ENCODE assay signal across 17 cellular contexts in the genomic region with DNA sequence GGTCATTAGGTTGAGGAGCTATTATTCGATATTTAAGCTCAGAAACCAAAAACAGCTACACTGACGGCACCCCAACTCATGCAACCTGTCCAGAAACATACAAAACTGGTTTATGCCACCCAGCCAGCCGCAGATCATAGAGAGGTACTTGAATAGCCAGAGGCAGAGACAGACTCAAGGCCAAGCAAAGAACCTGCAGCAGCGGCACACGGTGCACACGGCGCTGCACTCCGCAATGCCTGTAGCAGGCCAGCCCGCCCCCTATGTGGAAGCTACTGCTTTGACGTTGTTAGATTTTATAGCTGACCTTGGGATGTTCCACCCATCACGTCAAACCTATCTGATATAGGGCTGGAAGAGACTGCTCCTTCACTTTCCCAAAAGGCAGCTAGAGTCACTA. TPM values are rescaled to one million over a fixed set of nuclear protein-coding genes. Genes with fewer than 3 reads are reported as not detected.
DNase-seq lines count a peak whose midpoint lies in the region; ATAC-seq and TF ChIP-seq lines count a peak whose summit lies in the region.
"Had no signal": no experiment of that assay in that cellular context is flagged by ENCODE, and none has a peak within 500 bp of the region (broad histone marks: within the 10 kb centered on the region; RNA-seq: fewer than 3 reads in every experiment).

No MANE protein-coding gene starts in this region.

- H2AK5ac ChIP-seq in trophoblast cell (ENCODE audit: low read length) = no peak overlapping the region

- H2BK12ac ChIP-seq in trophoblast cell (ENCODE audit: low read length) = no peak overlapping the region

- no peak overlapping the region for H3K4me3 ChIP-seq in Loucy (ENCODE audit: low read length, poor library complexity, severe bottlenecking)
- no peak overlapping the region for H3K4me3 ChIP-seq in body of pancreas
- no peak overlapping the region for H3K4me3 ChIP-seq in trophoblast cell (ENCODE audit: low read depth, low read length)

- H4K8ac ChIP-seq in trophoblast cell (ENCODE audit: low read depth, low read length) = no peak overlapping the region

- no peak overlapping the region for H3K4ac ChIP-seq in trophoblast cell (ENCODE audit: low read depth, low read length)

- H4K91ac ChIP-seq in trophoblast cell (ENCODE audit: low read depth, low read length) = no peak overlapping the region

- no peak for ATAC-seq in activated CD8-positive, alpha-beta T cell treated with anti-CD3 and anti-CD28 coated beads for 36 hours
- ATAC-seq in activated CD8-positive, alpha-beta T cell treated with anti-CD3 and anti-CD28 coated beads, Interleukin-2, amount 10 ng/mL, durations not matched to agents 7 days and 5 days = no peak
- ATAC-seq in body of pancreas (peak; percentile 45), GM18498 (IDR thresholded peaks at IDR 0.05; ENCODE audit: unreplicated experiment) (no peak)

- TF ChIP-seq POLR2A in body of pancreas (IDR thresholded peaks at IDR 0.05) = no peak

- H3K4me2 ChIP-seq in Loucy (ENCODE audit: low read depth, low read length, poor library complexity, severe bottlenecking) (no peak overlapping the region), trophoblast cell (ENCODE audit: low read length) (peak overlapping the region; percentile 49)

- no peak overlapping the region for H2BK5ac ChIP-seq in trophoblast cell (ENCODE audit: low read depth, low read length, poor library complexity)

- no peak overlapping the region for H3K4me3 Mint-ChIP-seq in activated CD8-positive, alpha-beta T cell treated with anti-CD3 and anti-CD28 coated beads for 36 hours
- H3K4me3 Mint-ChIP-seq in activated CD8-positive, alpha-beta T cell treated with anti-CD3 and anti-CD28 coated beads, Interleukin-2, amount 10 ng/mL, durations not matched to agents 7 days and 5 days = no peak overlapping the region
- H3K4me3 Mint-ChIP-seq: nephron progenitor cell had no signal

- H3K79me1 ChIP-seq in trophoblast cell (ENCODE audit: low read length) = no peaks in the 10 kb centered on the region

- no peak for DNase-seq in activated CD8-positive, alpha-beta T cell treated with anti-CD3 and anti-CD28 coated beads for 36 hours
- DNase-seq in activated CD8-positive, alpha-beta T cell treated with anti-CD3 and anti-CD28 coated beads, Interleukin-2, amount 10 ng/mL, durations not matched to agents 7 days and 5 days = no peak
- DNase-seq in body of pancreas = peak in 2 of 4 donors; percentile 37 to 62
- DNase-seq in trophoblast cell = no peak
- no peak for DNase-seq in NCI-H1092 treated with DMSO at 0.1 percent for 48 hours (lab: John Stamatoyannopoulos, UW)
- no peak for DNase-seq in GM03348 (ENCODE audit: low spot score)
- DNase-seq: cortex of kidney had no signal

- intact Hi-C loops in activated CD8-positive, alpha-beta T cell treated with anti-CD3 and anti-CD28 coated beads for 36 hours (cut with micrococcal nuclease) = loop anchor here (2.0 to 5.0 kb wide), 2 partner anchors 17 to 311 kb away; partner anchors contain the start of gene NEK5
- intact Hi-C loops in body of pancreas (cut with DNase I) = loop anchor here (10.0 kb wide), 2 partner anchors 189 to 319 kb away; no protein-coding TSS in a partner anchor

- H3K36me3 ChIP-seq in Loucy (ENCODE audit: insufficient read depth, low read length) = no peaks in the 10 kb centered on the region
- no peaks in the 10 kb centered on the region for H3K36me3 ChIP-seq in body of pancreas (replicated peaks in 1 of 2; ENCODE audit: insufficient read depth in 1 of 2, low read depth in 2 of 2)
- H3K36me3 ChIP-seq in trophoblast cell (ENCODE audit: control insufficient read depth in 1 of 2, insufficient read depth in 2 of 2, low read length in 2 of 2) = no peaks in the 10 kb centered on the region
- H3K36me3 ChIP-seq: gastroesophageal sphincter, vagina had no signal

- no peaks in the 10 kb centered on the region for H3K27me3 Mint-ChIP-seq in activated CD8-positive, alpha-beta T cell treated with anti-CD3 and anti-CD28 coated beads for 36 hours
- H3K27me3 Mint-ChIP-seq in activated CD8-positive, alpha-beta T cell treated with anti-CD3 and anti-CD28 coated beads, Interleukin-2, amount 10 ng/mL, durations not matched to agents 7 days and 5 days (ENCODE audit: low read depth) = no peaks in the 10 kb centered on the region
- H3K27me3 Mint-ChIP-seq: activated CD4-positive, alpha-beta memory T cell treated with anti-CD3 and anti-CD28 coated beads for 36 hours; memory B cell had no signal

- POLR2A ChIA-PET in activated CD8-positive, alpha-beta T cell treated with anti-CD3 and anti-CD28 coated beads for 36 hours (lab: Charles Lee) = interaction anchor here (0.6 to 2.0 kb wide), 4 partner anchors 10 to 924 kb away, joined by 3 to 10 read pairs (median 8); no protein-coding TSS in a partner anchor
- POLR2A ChIA-PET in activated CD8-positive, alpha-beta T cell treated with anti-CD3 and anti-CD28 coated beads, Interleukin-2, amount 10 ng/mL, durations not matched to agents 7 days and 5 days (lab: Charles Lee) = interaction anchor here (0.8 to 2.0 kb wide), 4 partner anchors 10 to 365 kb away, joined by 3 to 16 read pairs (median 5); no protein-coding TSS in a partner anchor

- TF ChIP-seq CTCF in activated CD8-positive, alpha-beta T cell treated with anti-CD3 and anti-CD28 coated beads for 36 hours (IDR thresholded peaks at IDR 0.05) = no peak
- TF ChIP-seq CTCF in Loucy (conservative IDR thresholded peaks at IDR 0.05; ENCODE audit: low read length) (no peak), body of pancreas (IDR thresholded peaks at IDR 0.05) (peak in 1 of 7 experiments; percentile 2)

- H4K20me1 ChIP-seq in Loucy (ENCODE audit: insufficient read depth, low read length, poor library complexity, severe bottlenecking) = no peaks in the 10 kb centered on the region

- no peaks in the 10 kb centered on the region for H3K27me3 ChIP-seq in Loucy (ENCODE audit: insufficient read depth, low read length, poor library complexity, severe bottlenecking)
- no peaks in the 10 kb centered on the region for H3K27me3 ChIP-seq in body of pancreas
- H3K27me3 ChIP-seq in trophoblast cell (ENCODE audit: insufficient read depth, low read length) = no peaks in the 10 kb centered on the region
- H3K27me3 ChIP-seq: gastroesophageal sphincter, vagina had no signal

- H3K9me3 Mint-ChIP-seq in activated CD8-positive, alpha-beta T cell treated with anti-CD3 and anti-CD28 coated beads for 36 hours = no peaks in the 10 kb centered on the region
- no peaks in the 10 kb centered on the region for H3K9me3 Mint-ChIP-seq in activated CD8-positive, alpha-beta T cell treated with anti-CD3 and anti-CD28 coated beads, Interleukin-2, amount 10 ng/mL, durations not matched to agents 7 days and 5 days (ENCODE audit: insufficient read depth)
- H3K9me3 Mint-ChIP-seq: activated CD4-positive, alpha-beta memory T cell treated with anti-CD3 and anti-CD28 coated beads for 36 hours; memory B cell; nephron progenitor cell had no signal

- H3K4me1 ChIP-seq in Loucy (ENCODE audit: insufficient read depth, low read length, poor library complexity, severe bottlenecking) = peaks cover 38% of the 10 kb centered on the region
- H3K4me1 ChIP-seq in body of pancreas = peaks cover 15% of the 10 kb centered on the region
- H3K4me1 ChIP-seq in trophoblast cell (ENCODE audit: control insufficient read depth in 1 of 2, insufficient read depth in 2 of 2, low read length in 2 of 2) = peaks cover 4 to 7% of the 10 kb centered on the region in 2 experiments
- H3K4me1 ChIP-seq: Caco-2 had no signal

- H3K9ac ChIP-seq in Loucy (ENCODE audit: low read depth, low read length, poor library complexity, severe bottlenecking) (no peak overlapping the region), trophoblast cell (ENCODE audit: low read length) (no peak overlapping the region)

- H2BK120ac ChIP-seq in trophoblast cell (ENCODE audit: insufficient read depth, low read length, poor library complexity) = no peak overlapping the region

- no peaks in the 10 kb centered on the region for H3F3A ChIP-seq in Loucy (ENCODE audit: low read depth)

- CTCF ChIA-PET in activated CD8-positive, alpha-beta T cell treated with anti-CD3 and anti-CD28 coated beads for 36 hours (lab: Charles Lee) = interaction anchor here (0.7 to 5.0 kb wide), 33 partner anchors 10 to 635 kb away, joined by 3 to 150 read pairs (median 5); partner anchors contain the start of genes CCDC70, NEK5 and TMEM272
- CTCF ChIA-PET in activated CD8-positive, alpha-beta T cell treated with anti-CD3 and anti-CD28 coated beads, Interleukin-2, amount 10 ng/mL, durations not matched to agents 7 days and 5 days (lab: Charles Lee) = interaction anchor here (0.6 to 5.0 kb wide), 48 partner anchors 10 to 931 kb away, joined by 3 to 251 read pairs (median 4); partner anchors contain the start of genes INTS6, NEK5 and TMEM272

- H3K27ac ChIP-seq in body of pancreas = no peak overlapping the region
- no peak overlapping the region for H3K27ac ChIP-seq in trophoblast cell (ENCODE audit: low read depth, low read length)
- H3K27ac ChIP-seq: epithelial cell of prostate, gastroesophageal sphincter, vagina had no signal

- H2AFZ ChIP-seq in Loucy (ENCODE audit: low read length) (peak overlapping the region; percentile 69), trophoblast cell (ENCODE audit: insufficient read depth, low read length, poor library complexity) (no peak overlapping the region)

- H3K79me2 ChIP-seq in Loucy (ENCODE audit: insufficient read depth, low read length) (no peaks in the 10 kb centered on the region), trophoblast cell (ENCODE audit: control insufficient read depth, insufficient read depth, low read length, poor library complexity) (no peaks in the 10 kb centered on the region)

- H3K4me1 Mint-ChIP-seq in activated CD8-positive, alpha-beta T cell treated with anti-CD3 and anti-CD28 coated beads for 36 hours (ENCODE audit: low read depth) = peaks cover 83% of the 10 kb centered on the region
- peaks cover 60% of the 10 kb centered on the region for H3K4me1 Mint-ChIP-seq in activated CD8-positive, alpha-beta T cell treated with anti-CD3 and anti-CD28 coated beads, Interleukin-2, amount 10 ng/mL, durations not matched to agents 7 days and 5 days (ENCODE audit: low read depth)

- H3K9me3 ChIP-seq in Loucy (ENCODE audit: insufficient read depth, low read depth, low read length) (no peaks in the 10 kb centered on the region), body of pancreas (no peaks in the 10 kb centered on the region), trophoblast cell (ENCODE audit: insufficient read depth, low read depth, low read length) (peaks cover 1% of the 10 kb centered on the region)
- H3K9me3 ChIP-seq: Caco-2, gastroesophageal sphincter, vagina had no signal

- peak overlapping the region; percentile 87 for H3K27ac Mint-ChIP-seq in activated CD8-positive, alpha-beta T cell treated with anti-CD3 and anti-CD28 coated beads for 36 hours
- H3K27ac Mint-ChIP-seq in activated CD8-positive, alpha-beta T cell treated with anti-CD3 and anti-CD28 coated beads, Interleukin-2, amount 10 ng/mL, durations not matched to agents 7 days and 5 days = no peak overlapping the region
- H3K27ac Mint-ChIP-seq: memory B cell, nephron progenitor cell had no signal

- 15 to 51% methylated on average over 11 of the region's 11 CpGs for WGBS in body of pancreas, 2 donors
- no CpG with 5 or more reads among the region's 11 CpGs for WGBS in trophoblast cell (ENCODE audit: extremely low coverage, insufficient coverage, insufficient read length)

- H3K36me3 Mint-ChIP-seq in activated CD8-positive, alpha-beta T cell treated with anti-CD3 and anti-CD28 coated beads for 36 hours (ENCODE audit: low read depth) = peaks cover 3% of the 10 kb centered on the region
- no peaks in the 10 kb centered on the region for H3K36me3 Mint-ChIP-seq in activated CD8-positive, alpha-beta T cell treated with anti-CD3 and anti-CD28 coated beads, Interleukin-2, amount 10 ng/mL, durations not matched to agents 7 days and 5 days (ENCODE audit: low read depth)
- H3K36me3 Mint-ChIP-seq: activated CD4-positive, alpha-beta memory T cell treated with anti-CD3 and anti-CD28 coated beads for 36 hours; memory B cell had no signal

- no peak overlapping the region for H3K18ac ChIP-seq in trophoblast cell (ENCODE audit: low read length)

- H3K23ac ChIP-seq in trophoblast cell (ENCODE audit: low read length) = no peak overlapping the region

- H4K12ac ChIP-seq in trophoblast cell (ENCODE audit: low read depth, low read length) = no peak overlapping the region

- no peaks in the 10 kb centered on the region for H3K9me2 ChIP-seq in Loucy (replicated peaks; ENCODE audit: low read depth, low read length)

- H3K14ac ChIP-seq in trophoblast cell (ENCODE audit: low read length) = no peak overlapping the region

RNA-seq across cellular contexts. Expression of gene DHRS12, which starts 11.9 kb away (rescaled TPM):
- 1 to 10 TPM; 6.6 to 6.7 TPM for total RNA-seq in activated CD8-positive, alpha-beta T cell treated with anti-CD3 and anti-CD28 coated beads for 36 hours
- 10 to 100 TPM in 1 of 2 experiments, 1 to 10 TPM in 1; 8.9 to 10.0 TPM for total RNA-seq in activated CD8-positive, alpha-beta T cell treated with anti-CD3 and anti-CD28 coated beads, Interleukin-2, amount 10 ng/mL, durations not matched to agents 7 days and 5 days
- 10 to 100 TPM in 1 of 2 donors, 1 to 10 TPM in 1; 4.0 to 38.7 TPM for total RNA-seq in body of pancreas
- polyA plus RNA-seq in trophoblast cell (2013) = 8.5 and 8.7 TPM in 2 replicates

RNA-seq across cellular contexts. Expression of gene TMEM272, which starts 29.1 kb away (rescaled TPM):
- total RNA-seq in activated CD8-positive, alpha-beta T cell treated with anti-CD3 and anti-CD28 coated beads for 36 hours = under 1 TPM; 0.18 to 0.32 TPM
- under 1 TPM; 0.23 to 0.29 TPM for total RNA-seq in activated CD8-positive, alpha-beta T cell treated with anti-CD3 and anti-CD28 coated beads, Interleukin-2, amount 10 ng/mL, durations not matched to agents 7 days and 5 days
- not detected for total RNA-seq in body of pancreas
- 0.01 and 0.03 TPM in 2 replicates for polyA plus RNA-seq in trophoblast cell (2013)

RNA-seq across cellular contexts. Expression of gene CCDC70, which starts 45.9 kb away (rescaled TPM):
- total RNA-seq in activated CD8-positive, alpha-beta T cell treated with anti-CD3 and anti-CD28 coated beads for 36 hours = under 1 TPM; 0.45 to 0.72 TPM
- not detected for total RNA-seq in activated CD8-positive, alpha-beta T cell treated with anti-CD3 and anti-CD28 coated beads, Interleukin-2, amount 10 ng/mL, durations not matched to agents 7 days and 5 days
- total RNA-seq in body of pancreas = not detected
- 0.04 TPM in 1 of 2 replicates, not detected in the other for polyA plus RNA-seq in trophoblast cell (2013)
- total RNA-seq: activated CD4-positive, alpha-beta memory T cell treated with anti-CD3 and anti-CD28 coated beads for 36 hours; Caco-2; G401; gastroesophageal sphincter; vagina had no signal
